In genomic region chr2:76958749-76959148, GRCh38 we compare ENCODE assay signal across 1 cellular context.
TF ChIP-seq lines count a peak whose summit lies in the region.

No MANE protein-coding gene starts in this region.

TF ChIP-seq in WTC11, 78 proteins besides CTCF, POLR2A, EP300 and RAD21 (continued from another document):
- TF ChIP-seq, protein P1, sequence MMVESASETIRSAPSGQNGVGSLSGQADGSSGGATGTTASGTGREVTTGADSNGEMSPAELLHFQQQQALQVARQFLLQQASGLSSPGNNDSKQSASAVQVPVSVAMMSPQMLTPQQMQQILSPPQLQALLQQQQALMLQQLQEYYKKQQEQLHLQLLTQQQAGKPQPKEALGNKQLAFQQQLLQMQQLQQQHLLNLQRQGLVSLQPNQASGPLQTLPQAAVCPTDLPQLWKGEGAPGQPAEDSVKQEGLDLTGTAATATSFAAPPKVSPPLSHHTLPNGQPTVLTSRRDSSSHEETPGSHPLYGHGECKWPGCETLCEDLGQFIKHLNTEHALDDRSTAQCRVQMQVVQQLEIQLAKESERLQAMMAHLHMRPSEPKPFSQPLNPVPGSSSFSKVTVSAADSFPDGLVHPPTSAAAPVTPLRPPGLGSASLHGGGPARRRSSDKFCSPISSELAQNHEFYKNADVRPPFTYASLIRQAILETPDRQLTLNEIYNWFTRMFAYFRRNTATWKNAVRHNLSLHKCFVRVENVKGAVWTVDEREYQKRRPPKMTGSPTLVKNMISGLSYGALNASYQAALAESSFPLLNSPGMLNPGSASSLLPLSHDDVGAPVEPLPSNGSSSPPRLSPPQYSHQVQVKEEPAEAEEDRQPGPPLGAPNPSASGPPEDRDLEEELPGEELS (CRISPR knock-in tag; IDR thresholded peaks at IDR 0.05): peak; percentile 76; the same call in 1 of the 2 replicates
- TF ChIP-seq, protein P2, sequence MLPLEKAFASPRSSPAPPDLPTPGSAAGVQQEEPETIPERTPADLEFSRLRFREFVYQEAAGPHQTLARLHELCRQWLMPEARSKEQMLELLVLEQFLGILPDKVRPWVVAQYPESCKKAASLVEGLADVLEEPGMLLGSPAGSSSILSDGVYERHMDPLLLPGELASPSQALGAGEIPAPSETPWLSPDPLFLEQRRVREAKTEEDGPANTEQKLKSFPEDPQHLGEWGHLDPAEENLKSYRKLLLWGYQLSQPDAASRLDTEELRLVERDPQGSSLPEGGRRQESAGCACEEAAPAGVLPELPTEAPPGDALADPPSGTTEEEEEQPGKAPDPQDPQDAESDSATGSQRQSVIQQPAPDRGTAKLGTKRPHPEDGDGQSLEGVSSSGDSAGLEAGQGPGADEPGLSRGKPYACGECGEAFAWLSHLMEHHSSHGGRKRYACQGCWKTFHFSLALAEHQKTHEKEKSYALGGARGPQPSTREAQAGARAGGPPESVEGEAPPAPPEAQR (CRISPR knock-in tag; IDR thresholded peaks at IDR 0.05): no peak
- TF ChIP-seq, protein P3, sequence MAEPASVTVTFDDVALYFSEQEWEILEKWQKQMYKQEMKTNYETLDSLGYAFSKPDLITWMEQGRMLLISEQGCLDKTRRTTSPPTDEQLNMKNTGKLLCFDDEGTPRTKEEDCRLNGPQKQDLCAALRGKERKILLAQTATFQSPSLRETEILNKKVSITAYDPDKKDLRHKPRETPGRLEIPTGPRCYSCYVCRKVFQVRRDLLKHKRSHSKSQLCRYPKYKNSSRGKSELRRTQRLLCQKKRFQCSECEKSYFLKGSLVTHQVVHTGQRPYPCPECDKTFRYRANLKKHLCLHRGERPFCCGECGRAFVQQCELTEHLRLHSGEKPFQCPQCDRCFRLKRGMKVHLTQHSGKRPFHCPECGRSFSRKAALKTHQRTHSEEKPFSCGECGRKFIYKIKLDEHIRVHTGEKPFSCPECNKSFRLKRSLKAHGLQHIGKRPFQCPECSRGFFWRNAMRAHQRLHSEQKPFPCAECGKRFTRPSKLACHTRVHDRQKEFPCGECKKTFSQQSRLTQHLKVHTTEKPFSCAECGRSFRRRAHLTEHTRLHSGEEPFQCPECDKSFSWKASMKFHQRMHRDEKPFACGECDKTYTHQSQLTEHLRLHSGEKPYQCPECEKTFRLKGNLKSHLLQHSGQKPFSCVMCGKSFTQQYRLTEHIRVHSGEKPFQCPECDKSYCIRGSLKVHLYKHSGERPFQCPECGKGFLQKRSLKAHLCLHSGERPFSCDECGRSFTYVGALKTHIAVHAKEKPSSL (CRISPR knock-in tag; conservative IDR thresholded peaks at IDR 0.05): no peak
- TF ChIP-seq GRHL2 (CRISPR knock-in tag; IDR thresholded peaks at IDR 0.05; ENCODE audit: insufficient replicate concordance, severe bottlenecking) (no peak), TEAD4 (CRISPR knock-in tag; IDR thresholded peaks at IDR 0.05) (no peak), ETV6 (CRISPR knock-in tag; IDR thresholded peaks at IDR 0.05) (peak; percentile 83; the same call in 1 of the 2 replicates), SOX15 (CRISPR knock-in tag; IDR thresholded peaks at IDR 0.05) (no peak), NFYB (CRISPR knock-in tag; conservative IDR thresholded peaks at IDR 0.05; ENCODE audit: low read depth) (no peak), KAT7 (CRISPR knock-in tag; IDR thresholded peaks at IDR 0.05; ENCODE audit: borderline replicate concordance) (no peak), MYBL2 (CRISPR knock-in tag; IDR thresholded peaks at IDR 0.05) (no peak), RELA (CRISPR knock-in tag; IDR thresholded peaks at IDR 0.05; ENCODE audit: borderline replicate concordance) (no peak), IRF2 (CRISPR knock-in tag; IDR thresholded peaks at IDR 0.05; ENCODE audit: borderline replicate concordance, low read depth) (no peak), ELF4 (CRISPR knock-in tag; IDR thresholded peaks at IDR 0.05; ENCODE audit: low read depth) (no peak), PRDM15 (CRISPR knock-in tag; IDR thresholded peaks at IDR 0.05) (no peak), ZNF423 (CRISPR knock-in tag; IDR thresholded peaks at IDR 0.05) (no peak), ATF6 (CRISPR knock-in tag; IDR thresholded peaks at IDR 0.05) (no peak), ZNF232 (CRISPR knock-in tag; IDR thresholded peaks at IDR 0.05) (peak; percentile 87; the same call in 1 of the 2 replicates), NR3C1 (CRISPR knock-in tag; conservative IDR thresholded peaks at IDR 0.05; ENCODE audit: low read depth) (no peak), FOXP1 (CRISPR knock-in tag; IDR thresholded peaks at IDR 0.05; ENCODE audit: borderline replicate concordance) (no peak), TEAD1 (CRISPR knock-in tag; IDR thresholded peaks at IDR 0.05) (0 out of 2 replicates have a peak, but pooled peaks have one; percentile 47), CDX4 (CRISPR knock-in tag; IDR thresholded peaks at IDR 0.05; ENCODE audit: borderline replicate concordance) (no peak), SMAD3 (CRISPR knock-in tag; IDR thresholded peaks at IDR 0.05; ENCODE audit: borderline replicate concordance) (peak; percentile 88; the same call in 1 of the 2 replicates), GABPB1 (CRISPR knock-in tag; IDR thresholded peaks at IDR 0.05) (no peak), ZNF317 (CRISPR knock-in tag; IDR thresholded peaks at IDR 0.05; ENCODE audit: borderline replicate concordance, low read depth) (no peak), HMGA2 (CRISPR knock-in tag; IDR thresholded peaks at IDR 0.05) (no peak), SP1 (CRISPR knock-in tag; conservative IDR thresholded peaks at IDR 0.05) (no peak), CREB1 (CRISPR knock-in tag; IDR thresholded peaks at IDR 0.05) (no peak), JAZF1 (CRISPR knock-in tag; IDR thresholded peaks at IDR 0.05) (no peak), FOXK1 (CRISPR knock-in tag; IDR thresholded peaks at IDR 0.05) (peak; percentile 47; the same call in 1 of the 2 replicates), TP53 (CRISPR knock-in tag; IDR thresholded peaks at IDR 0.05) (0 out of 2 replicates have a peak, but pooled peaks have one; percentile 43), ZNF396 (CRISPR knock-in tag; IDR thresholded peaks at IDR 0.05; ENCODE audit: borderline replicate concordance) (no peak), NR1H2 (CRISPR knock-in tag; IDR thresholded peaks at IDR 0.05) (no peak), USF2 (CRISPR knock-in tag; IDR thresholded peaks at IDR 0.05) (no peak), ZMAT4 (CRISPR knock-in tag; IDR thresholded peaks at IDR 0.05) (no peak)
- TF ChIP-seq, protein P4, sequence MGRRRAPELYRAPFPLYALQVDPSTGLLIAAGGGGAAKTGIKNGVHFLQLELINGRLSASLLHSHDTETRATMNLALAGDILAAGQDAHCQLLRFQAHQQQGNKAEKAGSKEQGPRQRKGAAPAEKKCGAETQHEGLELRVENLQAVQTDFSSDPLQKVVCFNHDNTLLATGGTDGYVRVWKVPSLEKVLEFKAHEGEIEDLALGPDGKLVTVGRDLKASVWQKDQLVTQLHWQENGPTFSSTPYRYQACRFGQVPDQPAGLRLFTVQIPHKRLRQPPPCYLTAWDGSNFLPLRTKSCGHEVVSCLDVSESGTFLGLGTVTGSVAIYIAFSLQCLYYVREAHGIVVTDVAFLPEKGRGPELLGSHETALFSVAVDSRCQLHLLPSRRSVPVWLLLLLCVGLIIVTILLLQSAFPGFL (CRISPR knock-in tag; IDR thresholded peaks at IDR 0.05; ENCODE audit: borderline replicate concordance): no peak; the same call in 1 of the 2 replicates
- TF ChIP-seq, protein P5, sequence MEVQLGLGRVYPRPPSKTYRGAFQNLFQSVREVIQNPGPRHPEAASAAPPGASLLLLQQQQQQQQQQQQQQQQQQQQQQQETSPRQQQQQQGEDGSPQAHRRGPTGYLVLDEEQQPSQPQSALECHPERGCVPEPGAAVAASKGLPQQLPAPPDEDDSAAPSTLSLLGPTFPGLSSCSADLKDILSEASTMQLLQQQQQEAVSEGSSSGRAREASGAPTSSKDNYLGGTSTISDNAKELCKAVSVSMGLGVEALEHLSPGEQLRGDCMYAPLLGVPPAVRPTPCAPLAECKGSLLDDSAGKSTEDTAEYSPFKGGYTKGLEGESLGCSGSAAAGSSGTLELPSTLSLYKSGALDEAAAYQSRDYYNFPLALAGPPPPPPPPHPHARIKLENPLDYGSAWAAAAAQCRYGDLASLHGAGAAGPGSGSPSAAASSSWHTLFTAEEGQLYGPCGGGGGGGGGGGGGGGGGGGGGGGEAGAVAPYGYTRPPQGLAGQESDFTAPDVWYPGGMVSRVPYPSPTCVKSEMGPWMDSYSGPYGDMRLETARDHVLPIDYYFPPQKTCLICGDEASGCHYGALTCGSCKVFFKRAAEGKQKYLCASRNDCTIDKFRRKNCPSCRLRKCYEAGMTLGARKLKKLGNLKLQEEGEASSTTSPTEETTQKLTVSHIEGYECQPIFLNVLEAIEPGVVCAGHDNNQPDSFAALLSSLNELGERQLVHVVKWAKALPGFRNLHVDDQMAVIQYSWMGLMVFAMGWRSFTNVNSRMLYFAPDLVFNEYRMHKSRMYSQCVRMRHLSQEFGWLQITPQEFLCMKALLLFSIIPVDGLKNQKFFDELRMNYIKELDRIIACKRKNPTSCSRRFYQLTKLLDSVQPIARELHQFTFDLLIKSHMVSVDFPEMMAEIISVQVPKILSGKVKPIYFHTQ (CRISPR knock-in tag; IDR thresholded peaks at IDR 0.05): no peak
- TF ChIP-seq, protein P6, sequence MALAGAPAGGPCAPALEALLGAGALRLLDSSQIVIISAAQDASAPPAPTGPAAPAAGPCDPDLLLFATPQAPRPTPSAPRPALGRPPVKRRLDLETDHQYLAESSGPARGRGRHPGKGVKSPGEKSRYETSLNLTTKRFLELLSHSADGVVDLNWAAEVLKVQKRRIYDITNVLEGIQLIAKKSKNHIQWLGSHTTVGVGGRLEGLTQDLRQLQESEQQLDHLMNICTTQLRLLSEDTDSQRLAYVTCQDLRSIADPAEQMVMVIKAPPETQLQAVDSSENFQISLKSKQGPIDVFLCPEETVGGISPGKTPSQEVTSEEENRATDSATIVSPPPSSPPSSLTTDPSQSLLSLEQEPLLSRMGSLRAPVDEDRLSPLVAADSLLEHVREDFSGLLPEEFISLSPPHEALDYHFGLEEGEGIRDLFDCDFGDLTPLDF (CRISPR knock-in tag; IDR thresholded peaks at IDR 0.05): no peak
TF ChIP-seq in WTC11: peak in this region for 15.
